ENCODE assay signal across 9 cellular contexts in the genomic region with DNA sequence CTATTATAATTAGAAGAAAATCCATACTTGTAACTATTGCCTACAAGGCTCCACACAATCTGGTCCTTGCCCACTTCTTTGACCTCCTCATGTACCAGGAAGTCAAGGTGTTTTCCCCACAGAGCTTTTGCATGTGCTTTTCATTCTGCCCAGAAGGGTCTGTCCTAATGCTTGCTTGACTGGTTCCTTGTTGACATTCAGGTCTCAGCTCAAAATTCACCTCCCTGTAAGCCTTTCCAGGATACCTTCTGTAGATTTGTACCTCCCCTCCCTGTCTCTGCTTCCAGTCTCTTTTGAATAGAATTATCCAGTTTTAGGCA. TPM values are rescaled to one million over a fixed set of nuclear protein-coding genes. Genes with fewer than 3 reads are reported as not detected.
DNase-seq lines count a peak whose midpoint lies in the region; ATAC-seq and TF ChIP-seq lines count a peak whose summit lies in the region.
"Had no signal": no experiment of that assay in that cellular context is flagged by ENCODE, and none has a peak within 500 bp of the region (broad histone marks: within the 10 kb centered on the region; RNA-seq: fewer than 3 reads in every experiment).

No MANE protein-coding gene starts in this region.

- H3K4me1 ChIP-seq in prostate gland (replicated peaks): peaks cover 9% of the 10 kb centered on the region
- no peaks in the 10 kb centered on the region for H3K4me1 ChIP-seq in testis

- H3K27ac ChIP-seq in prostate gland (no peak overlapping the region), testis (no peak overlapping the region)
- H3K27ac ChIP-seq: 22Rv1 had no signal

- no peak for TF ChIP-seq POLR2A in prostate gland (IDR thresholded peaks at IDR 0.05)
- no peak for TF ChIP-seq POLR2A in testis (IDR thresholded peaks at IDR 0.05)

- H3K36me3 ChIP-seq in prostate gland: no peaks in the 10 kb centered on the region
- no peaks in the 10 kb centered on the region for H3K36me3 ChIP-seq in testis (ENCODE audit: low read depth, missing control alignments)

- ATAC-seq in HG02571 (IDR thresholded peaks at IDR 0.05; ENCODE audit: unreplicated experiment): peak; percentile 50

- intact Hi-C loops in prostate gland (cut with DNase I) (loop anchor here (10.0 kb wide), 1 partner anchor 394 kb away; no protein-coding TSS in a partner anchor), testis (cut with DNase I; ENCODE audit: low total_unique reads) (loop anchor here (10.0 kb wide), 1 partner anchor 404 kb away; no protein-coding TSS in a partner anchor)

- H3K4me3 ChIP-seq in LNCaP clone FGC (ENCODE audit: low read depth, low read length): no peak overlapping the region
- H3K4me3 ChIP-seq in prostate gland: no peak overlapping the region
- no peak overlapping the region for H3K4me3 ChIP-seq in testis

- H3K27me3 ChIP-seq in prostate gland (replicated peaks; ENCODE audit: insufficient read depth) (no peaks in the 10 kb centered on the region), testis (no peaks in the 10 kb centered on the region)

- TF ChIP-seq CTCF in LNCaP clone FGC (IDR thresholded peaks at IDR 0.05; ENCODE audit: control insufficient read depth, extremely low read depth, insufficient read depth) (no peak), prostate gland (IDR thresholded peaks at IDR 0.05) (no peak), testis (IDR thresholded peaks at IDR 0.05) (no peak)

- no peaks in the 10 kb centered on the region for H3K9me3 ChIP-seq in prostate gland
- no peaks in the 10 kb centered on the region for H3K9me3 ChIP-seq in testis

- DNase-seq in DMS 273 (lab: John Stamatoyannopoulos, UW; ENCODE audit: unreplicated experiment) (peak; percentile 5), DMS 273 treated with DMSO at 0.1 percent for 48 hours (lab: John Stamatoyannopoulos, UW) (no peak), LNCaP clone FGC (ENCODE audit: low read depth) (peak; percentile 34), prostate gland (ENCODE audit: low spot score) (peak; percentile 34), GOT3 (lab: John Stamatoyannopoulos, UW) (no peak), SHP77 treated with DMSO at 0.1 percent for 48 hours (lab: John Stamatoyannopoulos, UW) (no peak), testis (no peak)

RNA-seq across cellular contexts. Expression of gene HSD17B4, which starts 33.6 kb away (rescaled TPM):
- total RNA-seq in prostate gland: 100 to 1,000 TPM in 1 of 2 donors, 10 to 100 TPM in 1; 93.7 to 225 TPM
- 10 to 100 TPM; 66.1 to 78.4 TPM for total RNA-seq in testis
- polyA plus RNA-seq in testis (ENCODE audit: insufficient read depth, low read depth, low replicate concordance): 69.1 TPM

Comparison
In these comparisons a context has a peak if more than half of its experiments do, and no peak if none do; other contexts are left out.
1. DNase-seq: peak in DMS 273 (single experiment), LNCaP clone FGC (single experiment) and prostate gland (single experiment); none in DMS 273 treated with DMSO at 0.1 percent for 48 hours (single experiment), GOT3 (single experiment), SHP77 treated with DMSO at 0.1 percent for 48 hours (single experiment) and testis (single experiment).